1 cellular context compared by ENCODE assay signal in the genomic region with DNA sequence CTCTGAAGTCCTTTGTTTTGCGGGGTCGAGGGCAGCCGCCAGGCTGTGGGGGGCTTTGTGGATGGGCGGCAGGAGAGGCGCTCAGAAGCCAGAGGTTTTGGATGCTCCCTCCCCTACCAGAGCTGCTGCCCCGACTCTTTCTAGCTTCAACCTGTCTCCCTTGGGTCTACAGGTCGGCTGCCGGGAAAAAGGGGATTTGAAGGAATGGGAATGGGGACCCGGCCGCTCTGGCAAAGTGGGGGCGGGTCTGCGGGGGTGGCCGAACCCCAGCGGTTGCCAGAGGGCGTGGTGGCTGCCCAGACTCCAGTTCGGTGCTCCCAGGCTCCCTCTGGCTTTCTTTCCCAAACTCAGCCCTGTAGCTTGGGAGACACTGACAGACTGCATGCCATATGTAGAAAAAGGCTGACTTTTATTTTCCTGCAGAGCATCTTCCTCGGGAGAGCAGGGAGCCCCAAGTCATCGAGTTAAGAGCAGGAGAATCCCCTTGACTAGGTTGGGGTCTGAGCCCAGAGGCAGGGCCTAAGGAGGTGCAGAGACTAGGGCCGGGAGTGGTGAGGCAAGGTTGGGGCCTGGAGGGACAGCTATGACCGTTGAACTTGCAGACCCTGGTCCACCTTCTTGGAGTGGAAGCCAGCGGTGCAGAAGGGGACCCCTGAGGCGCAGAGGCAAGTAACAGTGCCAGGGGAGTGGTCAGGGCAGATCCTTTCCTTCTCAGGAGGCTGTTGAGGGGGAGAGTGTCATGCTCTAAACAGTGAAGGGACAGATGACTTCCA.
TF ChIP-seq lines count a peak whose summit lies in the region.

No MANE protein-coding gene starts in this region.

TF ChIP-seq in GM12878, 131 proteins besides CTCF, POLR2A, EP300 and RAD21 (continues in another document):
- TF ChIP-seq REST (IDR thresholded peaks at IDR 0.05; ENCODE audit: low read depth, low read length), result no peak
- TF ChIP-seq IRF5 (IDR thresholded peaks at IDR 0.05; ENCODE audit: borderline replicate concordance), result no peak
- TF ChIP-seq FOXK2 (IDR thresholded peaks at IDR 0.05), result no peak
- no peak for TF ChIP-seq NR2F1 (conservative IDR thresholded peaks at IDR 0.05)
- peak; percentile 35 for TF ChIP-seq POLR2AphosphoS5 (IDR thresholded peaks at IDR 0.05; ENCODE audit: low read length)
- TF ChIP-seq SMAD1 (IDR thresholded peaks at IDR 0.05; ENCODE audit: low read depth, partially characterized antibody), result no peak
- no peak for TF ChIP-seq NKRF (conservative IDR thresholded peaks at IDR 0.05)
- TF ChIP-seq, protein P1, sequence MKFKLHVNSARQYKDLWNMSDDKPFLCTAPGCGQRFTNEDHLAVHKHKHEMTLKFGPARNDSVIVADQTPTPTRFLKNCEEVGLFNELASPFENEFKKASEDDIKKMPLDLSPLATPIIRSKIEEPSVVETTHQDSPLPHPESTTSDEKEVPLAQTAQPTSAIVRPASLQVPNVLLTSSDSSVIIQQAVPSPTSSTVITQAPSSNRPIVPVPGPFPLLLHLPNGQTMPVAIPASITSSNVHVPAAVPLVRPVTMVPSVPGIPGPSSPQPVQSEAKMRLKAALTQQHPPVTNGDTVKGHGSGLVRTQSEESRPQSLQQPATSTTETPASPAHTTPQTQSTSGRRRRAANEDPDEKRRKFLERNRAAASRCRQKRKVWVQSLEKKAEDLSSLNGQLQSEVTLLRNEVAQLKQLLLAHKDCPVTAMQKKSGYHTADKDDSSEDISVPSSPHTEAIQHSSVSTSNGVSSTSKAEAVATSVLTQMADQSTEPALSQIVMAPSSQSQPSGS (IDR thresholded peaks at IDR 0.05; ENCODE audit: low read length), result no peak
- TF ChIP-seq CEBPZ (IDR thresholded peaks at IDR 0.05; ENCODE audit: low read depth, low read length), result no peak
- TF ChIP-seq MXI1 (IDR thresholded peaks at IDR 0.05; ENCODE audit: low read depth, low read length), result no peak
- no peak for TF ChIP-seq CHD2 (IDR thresholded peaks at IDR 0.05; ENCODE audit: borderline replicate concordance, low read depth, low read length)
- TF ChIP-seq SPI1 (IDR thresholded peaks at IDR 0.05; ENCODE audit: borderline replicate concordance, insufficient read depth, low read depth, low read length), result no peak
- no peak for TF ChIP-seq CREB1 (IDR thresholded peaks at IDR 0.05; ENCODE audit: low read depth)
- no peak for TF ChIP-seq NBN (IDR thresholded peaks at IDR 0.05)
- TF ChIP-seq, protein P2, sequence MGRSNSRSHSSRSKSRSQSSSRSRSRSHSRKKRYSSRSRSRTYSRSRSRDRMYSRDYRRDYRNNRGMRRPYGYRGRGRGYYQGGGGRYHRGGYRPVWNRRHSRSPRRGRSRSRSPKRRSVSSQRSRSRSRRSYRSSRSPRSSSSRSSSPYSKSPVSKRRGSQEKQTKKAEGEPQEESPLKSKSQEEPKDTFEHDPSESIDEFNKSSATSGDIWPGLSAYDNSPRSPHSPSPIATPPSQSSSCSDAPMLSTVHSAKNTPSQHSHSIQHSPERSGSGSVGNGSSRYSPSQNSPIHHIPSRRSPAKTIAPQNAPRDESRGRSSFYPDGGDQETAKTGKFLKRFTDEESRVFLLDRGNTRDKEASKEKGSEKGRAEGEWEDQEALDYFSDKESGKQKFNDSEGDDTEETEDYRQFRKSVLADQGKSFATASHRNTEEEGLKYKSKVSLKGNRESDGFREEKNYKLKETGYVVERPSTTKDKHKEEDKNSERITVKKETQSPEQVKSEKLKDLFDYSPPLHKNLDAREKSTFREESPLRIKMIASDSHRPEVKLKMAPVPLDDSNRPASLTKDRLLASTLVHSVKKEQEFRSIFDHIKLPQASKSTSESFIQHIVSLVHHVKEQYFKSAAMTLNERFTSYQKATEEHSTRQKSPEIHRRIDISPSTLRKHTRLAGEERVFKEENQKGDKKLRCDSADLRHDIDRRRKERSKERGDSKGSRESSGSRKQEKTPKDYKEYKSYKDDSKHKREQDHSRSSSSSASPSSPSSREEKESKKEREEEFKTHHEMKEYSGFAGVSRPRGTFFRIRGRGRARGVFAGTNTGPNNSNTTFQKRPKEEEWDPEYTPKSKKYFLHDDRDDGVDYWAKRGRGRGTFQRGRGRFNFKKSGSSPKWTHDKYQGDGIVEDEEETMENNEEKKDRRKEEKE (IDR thresholded peaks at IDR 0.05), result no peak
- TF ChIP-seq EGR1 (IDR thresholded peaks at IDR 0.05; ENCODE audit: borderline replicate concordance in 1 of 2, low read depth in 2 of 2, low read length in 2 of 2), result peak in 1 of 2 experiments; percentile 36; a peak in 1 of 3 replicates
- TF ChIP-seq JUND (IDR thresholded peaks at IDR 0.05; ENCODE audit: low read depth, low read length), result no peak
- no peak for TF ChIP-seq HDAC6 (IDR thresholded peaks at IDR 0.05; ENCODE audit: unreplicated experiment)
- no peak for TF ChIP-seq CBX3 (IDR thresholded peaks at IDR 0.05; ENCODE audit: borderline replicate concordance, low read depth)
- no peak for TF ChIP-seq BACH1 (IDR thresholded peaks at IDR 0.05; ENCODE audit: borderline replicate concordance)
- TF ChIP-seq STAT1 (conservative IDR thresholded peaks at IDR 0.05), result 0 out of 2 replicates have a peak, but pooled peaks have one; percentile 55
- no peak for TF ChIP-seq BRCA1 (IDR thresholded peaks at IDR 0.05; ENCODE audit: low read depth, low read length)
- TF ChIP-seq MLLT1 (IDR thresholded peaks at IDR 0.05), result 0 out of 2 replicates have a peak, but pooled peaks have one; percentile 8
- TF ChIP-seq, protein P3, sequence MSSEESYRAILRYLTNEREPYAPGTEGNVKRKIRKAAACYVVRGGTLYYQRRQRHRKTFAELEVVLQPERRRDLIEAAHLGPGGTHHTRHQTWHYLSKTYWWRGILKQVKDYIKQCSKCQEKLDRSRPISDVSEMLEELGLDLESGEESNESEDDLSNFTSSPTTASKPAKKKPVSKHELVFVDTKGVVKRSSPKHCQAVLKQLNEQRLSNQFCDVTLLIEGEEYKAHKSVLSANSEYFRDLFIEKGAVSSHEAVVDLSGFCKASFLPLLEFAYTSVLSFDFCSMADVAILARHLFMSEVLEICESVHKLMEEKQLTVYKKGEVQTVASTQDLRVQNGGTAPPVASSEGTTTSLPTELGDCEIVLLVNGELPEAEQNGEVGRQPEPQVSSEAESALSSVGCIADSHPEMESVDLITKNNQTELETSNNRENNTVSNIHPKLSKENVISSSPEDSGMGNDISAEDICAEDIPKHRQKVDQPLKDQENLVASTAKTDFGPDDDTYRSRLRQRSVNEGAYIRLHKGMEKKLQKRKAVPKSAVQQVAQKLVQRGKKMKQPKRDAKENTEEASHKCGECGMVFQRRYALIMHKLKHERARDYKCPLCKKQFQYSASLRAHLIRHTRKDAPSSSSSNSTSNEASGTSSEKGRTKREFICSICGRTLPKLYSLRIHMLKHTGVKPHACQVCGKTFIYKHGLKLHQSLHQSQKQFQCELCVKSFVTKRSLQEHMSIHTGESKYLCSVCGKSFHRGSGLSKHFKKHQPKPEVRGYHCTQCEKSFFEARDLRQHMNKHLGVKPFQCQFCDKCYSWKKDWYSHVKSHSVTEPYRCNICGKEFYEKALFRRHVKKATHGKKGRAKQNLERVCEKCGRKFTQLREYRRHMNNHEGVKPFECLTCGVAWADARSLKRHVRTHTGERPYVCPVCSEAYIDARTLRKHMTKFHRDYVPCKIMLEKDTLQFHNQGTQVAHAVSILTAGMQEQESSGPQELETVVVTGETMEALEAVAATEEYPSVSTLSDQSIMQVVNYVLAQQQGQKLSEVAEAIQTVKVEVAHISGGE (CRISPR knock-in tag; IDR thresholded peaks at IDR 0.05), result no peak
- TF ChIP-seq DPF2 (IDR thresholded peaks at IDR 0.05), result peak; percentile 10; the same call in 1 of the 2 replicates
